Comparison of ENCODE assay signal across 8 cellular contexts in the genomic region with DNA sequence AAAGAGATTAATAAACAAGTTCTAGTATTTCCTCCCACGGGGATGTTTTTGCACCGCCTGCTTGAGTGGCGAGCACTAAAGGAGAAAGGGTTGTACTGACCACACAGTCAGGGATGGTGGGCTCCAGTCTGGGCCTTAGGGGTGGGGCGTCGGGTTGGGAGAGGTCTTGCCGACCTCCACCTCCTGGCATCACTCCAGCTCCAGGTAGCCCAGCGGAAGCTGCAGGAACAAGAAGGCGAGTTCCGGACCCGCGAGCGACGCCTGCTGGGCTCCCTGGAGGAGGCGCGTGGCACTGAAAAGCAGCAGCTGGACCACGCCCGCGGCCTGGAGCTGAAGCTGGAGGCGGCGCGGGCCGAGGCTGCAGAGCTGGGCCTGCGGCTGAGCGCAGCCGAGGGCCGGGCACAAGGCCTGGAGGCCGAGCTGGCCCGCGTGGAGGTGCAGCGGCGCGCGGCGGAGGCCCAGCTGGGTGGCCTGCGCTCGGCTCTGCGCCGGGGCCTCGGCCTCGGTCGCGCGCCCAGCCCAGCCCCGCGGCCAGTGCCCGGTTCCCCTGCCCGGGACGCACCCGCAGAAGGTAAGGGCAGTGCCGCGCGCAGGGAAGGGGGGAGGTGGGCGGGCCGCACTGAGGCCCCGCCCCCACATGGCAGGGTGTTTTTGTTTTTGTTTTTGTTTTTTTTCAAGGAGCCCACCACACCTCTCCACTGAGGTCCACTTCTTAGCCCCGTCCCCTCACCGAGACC. TPM values are rescaled to one million over a fixed set of nuclear protein-coding genes. Genes with fewer than 3 reads are reported as not detected.
DNase-seq lines count a peak whose midpoint lies in the region; ATAC-seq and TF ChIP-seq lines count a peak whose summit lies in the region.

No MANE protein-coding gene starts in this region.

- H3K36me3 Mint-ChIP-seq in chondrocyte (ENCODE audit: low read depth): peaks cover 2% of the 10 kb centered on the region

- H3K27me3 Mint-ChIP-seq in chondrocyte (ENCODE audit: low read depth): no peaks in the 10 kb centered on the region

- ATAC-seq in GM19468 (IDR thresholded peaks at IDR 0.05; ENCODE audit: extremely low read depth, unreplicated experiment): peak; percentile 38

- peak; percentile 88 for TF ChIP-seq CTCF in chondrocyte (IDR thresholded peaks at IDR 0.05)

- H3K9me3 Mint-ChIP-seq in chondrocyte (ENCODE audit: low read depth): no peaks in the 10 kb centered on the region

- peak overlapping the region; percentile 45 for H3K27ac Mint-ChIP-seq in chondrocyte (ENCODE audit: unreplicated experiment)

- H3K4me1 Mint-ChIP-seq in chondrocyte (ENCODE audit: low read depth): peaks cover 36% of the 10 kb centered on the region

- peak overlapping the region; percentile 71 for H3K4me3 Mint-ChIP-seq in chondrocyte (ENCODE audit: unreplicated experiment)

- DNase-seq in CD1c-positive myeloid dendritic cell (ENCODE audit: extremely low spot score): peak; percentile 85
- peak; percentile 77 for DNase-seq in NCI-H128 (lab: John Stamatoyannopoulos, UW; ENCODE audit: unreplicated experiment)
- peak; percentile 61 to 72 (median 66) for DNase-seq in activated CD4-positive, CD25-positive, alpha-beta regulatory T cell (lab: John Stamatoyannopoulos, UW)
- no peak for DNase-seq in chondrocyte (ENCODE audit: low spot score)
- peak; percentile 95 for DNase-seq in left kidney (ENCODE audit: low read depth, low spot score)
- peak; percentile 84 for DNase-seq in stimulated activated CD4-positive, alpha-beta T cell treated with anti-CD3 and anti-CD28 coated beads, Interleukin-1b, Interleukin-23, amount 100 ng/mL, for 48 hours
- DNase-seq in NCI-H446 (lab: John Stamatoyannopoulos, UW): no peak

RNA-seq across cellular contexts. Expression of a gene that starts 19.7 kb away (rescaled TPM):
- total RNA-seq in chondrocyte: 260 to 285 TPM (median 269 TPM) in 3 replicates

RNA-seq across cellular contexts. Expression of a gene that starts 39.0 kb away (rescaled TPM):
- 24.7 to 32.2 TPM (median 26.2 TPM) in 3 replicates for total RNA-seq in chondrocyte

RNA-seq across cellular contexts. Expression of a gene that starts 51.0 kb away (rescaled TPM):
- total RNA-seq in chondrocyte: 52.1 to 60.8 TPM (median 54.4 TPM) in 3 replicates

Comparison
In these comparisons a context has a peak if more than half of its experiments do, and no peak if none do; other contexts are left out.
1. DNase-seq: peak in CD1c-positive myeloid dendritic cell (single experiment), NCI-H128 (single experiment), activated CD4-positive, CD25-positive, alpha-beta regulatory T cell (4 of 4), left kidney (single experiment) and stimulated activated CD4-positive, alpha-beta T cell treated with anti-CD3 and anti-CD28 coated beads, Interleukin-1b, Interleukin-23, amount 100 ng/mL, for 48 hours (single experiment); none in chondrocyte (single experiment) and NCI-H446 (0 of 2).